ENCODE assay signal across 35 cellular contexts in genomic region chr10:34940436-34940835, GRCh38.
"Had no signal": no experiment of that assay in that cellular context is flagged by ENCODE, and none has a peak within 500 bp of the region (broad histone marks: within the 10 kb centered on the region; RNA-seq: fewer than 3 reads in every experiment).

No MANE protein-coding gene starts in this region.

- H3K27me3 ChIP-seq: adrenal gland, body of pancreas, cardiac muscle cell, gastrocnemius medialis, ovary, uterus had no signal

- H3K4me3 ChIP-seq: adrenal gland, body of pancreas, cardiac muscle cell, coronary artery, gastrocnemius medialis, ovary, skin epidermis, thoracic aorta, uterus had no signal

- H3K4me1 ChIP-seq: body of pancreas, gastrocnemius medialis, uterus had no signal

- DNase-seq: activated CD4-positive, alpha-beta memory T cell treated with anti-CD3 and anti-CD28 coated beads for 36 hours; activated CD4-positive, alpha-beta T cell treated with anti-CD3 and anti-CD28 coated beads, Interleukin-2, amount 10 ng/mL, durations not matched to agents 24 days and 14 days; activated CD4-positive, CD25-positive, alpha-beta regulatory T cell treated with anti-CD3 and anti-CD28 coated beads, Interleukin-2, amount 50 U/mL, for 72 hours; activated CD8-positive, alpha-beta memory T cell treated with anti-CD3 and anti-CD28 coated beads, Interleukin-2, amount 50 U/mL, for 4 hours; activated effector memory CD4-positive, alpha-beta T cell treated with anti-CD3 and anti-CD28 coated beads, Interleukin-2, amount 50 U/mL, for 16 hours; activated naive CD4-positive, alpha-beta T cell treated with anti-CD3 and anti-CD28 coated beads for 36 hours; activated naive CD8-positive, alpha-beta T cell treated with anti-CD3 and anti-CD28 coated beads for 36 hours; activated T-cell treated with anti-CD3 and anti-CD28 coated beads, Interleukin-2, amount 50 U/mL, for 1 hour; adrenal gland; body of pancreas; effector memory CD8-positive, alpha-beta T cell; gastrocnemius medialis; glutamatergic neuron; islet precursor cell; left cardiac atrium; left ventricle myocardium superior; mammary epithelial cell; ovary; stimulated activated CD4-positive, alpha-beta T cell treated with anti-CD3 and anti-CD28 coated beads, Interleukin-12 subunit alpha, Interleukin-12 subunit beta, amount 100 ng/mL, for 4 hours; stimulated activated CD4-positive, alpha-beta T cell treated with anti-CD3 and anti-CD28 coated beads, Interleukin-4, amount 100 ng/mL, for 1 hour; T-helper 9 cell; trophoblast cell; uterus; WERI-Rb-1 had no signal

- H3K36me3 Mint-ChIP-seq: activated CD4-positive, alpha-beta memory T cell treated with anti-CD3 and anti-CD28 coated beads for 36 hours; activated naive CD8-positive, alpha-beta T cell treated with anti-CD3 and anti-CD28 coated beads for 36 hours had no signal

- H3K4me1 Mint-ChIP-seq: activated CD4-positive, alpha-beta T cell treated with anti-CD3 and anti-CD28 coated beads, Interleukin-2, amount 10 ng/mL, durations not matched to agents 24 days and 14 days; activated naive CD8-positive, alpha-beta T cell treated with anti-CD3 and anti-CD28 coated beads for 36 hours had no signal

- H3K27me3 Mint-ChIP-seq: activated CD4-positive, alpha-beta T cell treated with anti-CD3 and anti-CD28 coated beads, Interleukin-2, amount 10 ng/mL, durations not matched to agents 24 days and 14 days had no signal

- H3K36me3 ChIP-seq: adrenal gland, cardiac muscle cell, gastrocnemius medialis, ovary, thoracic aorta, uterus, WERI-Rb-1 had no signal

- H3K4me3 Mint-ChIP-seq: activated CD4-positive, alpha-beta memory T cell treated with anti-CD3 and anti-CD28 coated beads for 36 hours; activated CD4-positive, alpha-beta T cell treated with anti-CD3 and anti-CD28 coated beads, Interleukin-2, amount 10 ng/mL, durations not matched to agents 24 days and 14 days; activated naive CD4-positive, alpha-beta T cell treated with anti-CD3 and anti-CD28 coated beads for 36 hours; activated naive CD8-positive, alpha-beta T cell treated with anti-CD3 and anti-CD28 coated beads for 36 hours; activated T-helper 1 cell treated with anti-CD3 and anti-CD28 coated beads, Interleukin-12 subunit alpha, Interleukin-12 subunit beta, Interleukin-2, Interleukin-4 antibody, amounts not matched to agents 30 ng/mL and 10 ng/mL and 1 ng/mL, durations not matched to agents 14 hours and 24 hours and 36 hours; effector memory CD8-positive, alpha-beta T cell; nephron; stimulated activated naive CD8-positive, alpha-beta T cell treated with anti-CD3 and anti-CD28 coated beads, Interleukin-15, Interleukin-2, amounts not matched to agents 100 ng/mL and 50 ng/mL, for 24 hours; T-helper 1 cell treated with Interleukin-12 subunit alpha and Interleukin-12 subunit beta and Interleukin-4 antibody, amounts not matched to agents 30 μg/mL and 1 μg/mL, for 36 hours had no signal

- ATAC-seq: body of pancreas; effector memory CD8-positive, alpha-beta T cell; gastrocnemius medialis; left cardiac atrium; left ventricle myocardium superior; sciatic nerve had no signal

- FAIRE-seq: endothelial cell of umbilical vein had no signal

- H3K27ac Mint-ChIP-seq: activated CD4-positive, alpha-beta memory T cell treated with anti-CD3 and anti-CD28 coated beads for 36 hours; activated CD4-positive, alpha-beta T cell treated with anti-CD3 and anti-CD28 coated beads, Interleukin-2, amount 10 ng/mL, durations not matched to agents 24 days and 14 days; activated naive CD4-positive, alpha-beta T cell treated with anti-CD3 and anti-CD28 coated beads for 36 hours; activated naive CD8-positive, alpha-beta T cell treated with anti-CD3 and anti-CD28 coated beads for 36 hours; activated T-helper 1 cell treated with anti-CD3 and anti-CD28 coated beads, Interleukin-12 subunit alpha, Interleukin-12 subunit beta, Interleukin-2, Interleukin-4 antibody, amounts not matched to agents 30 ng/mL and 10 ng/mL and 1 ng/mL, durations not matched to agents 14 hours and 24 hours and 36 hours; effector memory CD8-positive, alpha-beta T cell; nephron; progenitor cell of endocrine pancreas; stimulated activated naive CD8-positive, alpha-beta T cell treated with anti-CD3 and anti-CD28 coated beads, Interleukin-15, Interleukin-2, amounts not matched to agents 100 ng/mL and 50 ng/mL, for 24 hours; T-helper 1 cell treated with Interleukin-12 subunit alpha and Interleukin-12 subunit beta and Interleukin-4 antibody, amounts not matched to agents 30 μg/mL and 1 μg/mL, for 36 hours had no signal

- H3K9me3 ChIP-seq: adrenal gland, body of pancreas, gastrocnemius medialis, ovary, thoracic aorta, uterus had no signal

- H3K27ac ChIP-seq: adrenal gland, body of pancreas, cardiac muscle cell, coronary artery, gastrocnemius medialis, ovary, thoracic aorta, uterus, WERI-Rb-1 had no signal

- H3K9me3 Mint-ChIP-seq: activated CD4-positive, alpha-beta memory T cell treated with anti-CD3 and anti-CD28 coated beads for 36 hours; activated CD4-positive, alpha-beta T cell treated with anti-CD3 and anti-CD28 coated beads, Interleukin-2, amount 10 ng/mL, durations not matched to agents 24 days and 14 days; activated naive CD4-positive, alpha-beta T cell treated with anti-CD3 and anti-CD28 coated beads for 36 hours; activated naive CD8-positive, alpha-beta T cell treated with anti-CD3 and anti-CD28 coated beads for 36 hours; activated T-helper 1 cell treated with anti-CD3 and anti-CD28 coated beads, Interleukin-12 subunit alpha, Interleukin-12 subunit beta, Interleukin-2, Interleukin-4 antibody, amounts not matched to agents 30 ng/mL and 10 ng/mL and 1 ng/mL, durations not matched to agents 14 hours and 24 hours and 36 hours; effector memory CD8-positive, alpha-beta T cell; nephron; T-helper 1 cell treated with Interleukin-12 subunit alpha and Interleukin-12 subunit beta and Interleukin-4 antibody, amounts not matched to agents 30 μg/mL and 1 μg/mL, for 36 hours had no signal
